Comparison of ENCODE assay signal across 10 cellular contexts in the genomic region with DNA sequence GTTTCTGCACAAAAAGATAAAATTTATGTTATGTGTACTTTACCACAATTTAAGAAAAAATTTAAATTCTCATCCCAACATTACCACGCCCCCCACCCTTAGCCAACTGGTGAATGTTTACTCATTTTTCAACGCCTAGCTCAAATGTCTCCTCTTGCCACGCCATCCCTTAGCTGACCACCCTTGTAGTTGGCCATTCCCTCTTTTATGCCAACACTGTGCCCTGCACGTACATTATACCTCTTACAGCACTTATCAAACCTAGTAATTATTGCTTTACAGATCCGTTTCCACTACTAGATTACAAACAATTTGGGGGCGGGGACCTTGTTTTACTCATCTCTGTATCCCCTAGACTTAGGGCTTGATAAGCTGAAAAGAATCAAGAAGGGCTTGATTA. TPM values are rescaled to one million over a fixed set of nuclear protein-coding genes. Genes with fewer than 3 reads are reported as not detected.
DNase-seq lines count a peak whose midpoint lies in the region; ATAC-seq, FAIRE-seq and TF ChIP-seq lines count a peak whose summit lies in the region.
"Had no signal": no experiment of that assay in that cellular context is flagged by ENCODE, and none has a peak within 500 bp of the region (broad histone marks: within the 10 kb centered on the region; RNA-seq: fewer than 3 reads in every experiment).

No MANE protein-coding gene starts in this region.

- peak; percentile 14 for DNase-seq in NCI-H748 (lab: John Stamatoyannopoulos, UW; ENCODE audit: unreplicated experiment)
- DNase-seq in NCI-H748 treated with DMSO at 0.1 percent for 48 hours (lab: John Stamatoyannopoulos, UW): no peak
- DNase-seq in PC-3: peak; percentile 16
- DNase-seq in H1 (ENCODE audit: low read depth in 1 of 2, low spot score in 2 of 2): no peak
- no peak for DNase-seq in osteocyte (ENCODE audit: extremely low spot score, unreplicated experiment)
- DNase-seq in NCI-H2029 (lab: John Stamatoyannopoulos, UW): no peak
- DNase-seq in head of caudate nucleus: no peak

- CTCF ChIA-PET in PC-3 (lab: Charles Lee) (interaction anchor here (0.5 kb wide), 1 partner anchor 172 kb away, joined by 6 read pairs; no protein-coding TSS in a partner anchor), H1 (lab: Charles Lee; ENCODE audit: partially characterized antibody) (no interaction called here)

- 13% methylated on average over 6 of the region's 6 CpGs; no CpG with 5 or more reads in 1 of the 2 experiments for whole genome bisulfite sequencing in H1 (ENCODE audit: extremely low coverage in 1 of 2, insufficient coverage in 1 of 2, insufficient read length in 1 of 2, insufficient replicate concordance in 2 of 2, low coverage in 1 of 2, low lambda C conversion rate in 2 of 2, missing lambda C conversion rate in 1 of 2), 2 experiments

- no peaks in the 10 kb centered on the region for H3K9me3 Mint-ChIP-seq in osteocyte (ENCODE audit: unreplicated experiment)

- H3K4me3 ChIP-seq in PC-3 (ENCODE audit: low read length) (peak overlapping the region; percentile 95), H1 (ENCODE audit: extremely low read depth in 1 of 4, insufficient read depth in 2 of 4, low read depth in 3 of 4, low read length in 4 of 4) (peak overlapping the region; percentile 69 to 84 (median 74))

- no peak overlapping the region for H3K4ac ChIP-seq in H1 (replicated peaks; ENCODE audit: insufficient read length, low read depth, low read length)

- intact Hi-C loops in PC-3 (cut with micrococcal nuclease): loop anchor here (5.0 to 10.0 kb wide), 3 partner anchors 36 to 53 kb away; partner anchors contain the start of genes PIN4 and RPS4X
- intact Hi-C loops in head of caudate nucleus (cut with DNase I): no loop called here

- H3K4me2 ChIP-seq in PC-3 (ENCODE audit: low read length) (peak overlapping the region; percentile 94), H1 (ENCODE audit: insufficient read depth in 1 of 2, low read depth in 2 of 2, low read length in 2 of 2) (peak overlapping the region; percentile 77 to 90)

- H4K20me1 ChIP-seq in PC-3 (ENCODE audit: low read length) (no peaks in the 10 kb centered on the region), H1 (replicated peaks in 1 of 2; ENCODE audit: control insufficient read depth in 1 of 2, insufficient read depth in 2 of 2, low read length in 2 of 2) (no peaks in the 10 kb centered on the region)

- no peak for TF ChIP-seq EP300 in H1 (IDR thresholded peaks at IDR 0.05; ENCODE audit: borderline replicate concordance in 1 of 2, low read depth in 2 of 2, low read length in 2 of 2)

- no peaks in the 10 kb centered on the region for H3K36me3 Mint-ChIP-seq in osteocyte (ENCODE audit: unreplicated experiment)

- H3K27me3 ChIP-seq in PC-3 (ENCODE audit: low read length) (no peaks in the 10 kb centered on the region), H1 (replicated peaks in 1 of 4; ENCODE audit: control insufficient read depth in 3 of 4, extremely low read depth in 1 of 4, insufficient read depth in 3 of 4, low read length in 3 of 4) (no peaks in the 10 kb centered on the region)

- peaks cover 17% of the 10 kb centered on the region for H3K4me1 Mint-ChIP-seq in osteocyte (ENCODE audit: unreplicated experiment)

- H3K36me3 ChIP-seq in PC-3 (ENCODE audit: low read depth, low read length) (0 out of 2 replicates have a peak, but pooled peaks cover 7% of the 10 kb centered on the region), H1 (ENCODE audit: control insufficient read depth in 2 of 4, insufficient read depth in 4 of 4, low read length in 3 of 4) (peaks cover 0 to 10% (median 2%) of the 10 kb centered on the region in 4 experiments; a peak in 3 of 8 replicates)

- TF ChIP-seq RAD21 in H1 (IDR thresholded peaks at IDR 0.05 in 1 of 2, conservative IDR thresholded peaks at IDR 0.05 in 1 of 2; ENCODE audit: low read depth in 2 of 2, low read length in 2 of 2): no peak

- H3K23ac ChIP-seq in H1 (ENCODE audit: insufficient read length): no peak overlapping the region

- H3K4me3 Mint-ChIP-seq in osteocyte (ENCODE audit: unreplicated experiment): peak overlapping the region; percentile 74

- H3K4me1 ChIP-seq in PC-3 (ENCODE audit: insufficient read depth, low read length) (peaks cover 29% of the 10 kb centered on the region), H1 (replicated peaks in 1 of 4; ENCODE audit: control insufficient read depth in 3 of 4, insufficient read depth in 4 of 4, low read length in 3 of 4) (no peaks in the 10 kb centered on the region; a peak in 1 of 7 replicates)

- H3K9ac ChIP-seq in PC-3 (ENCODE audit: low read length) (peak overlapping the region; percentile 86), H1 (replicated peaks in 1 of 4; ENCODE audit: extremely low read depth in 1 of 4, low read depth in 3 of 4, low read length in 3 of 4) (peak overlapping the region; percentile 9 to 76 (median 48))

- no peak for TF ChIP-seq POLR2A in H1 (IDR thresholded peaks at IDR 0.05; ENCODE audit: control extremely low read depth in 1 of 2, low read depth in 2 of 2, low read length in 2 of 2)

- no peak overlapping the region for H4K5ac ChIP-seq in H1 (ENCODE audit: insufficient read length, low read depth, low read length)

- TF ChIP-seq CTCF in PC-3 (conservative IDR thresholded peaks at IDR 0.05; ENCODE audit: low read depth, low read length) (no peak), H1 (IDR thresholded peaks at IDR 0.05; ENCODE audit: control extremely low read depth in 1 of 3, insufficient read depth in 1 of 3, low read depth in 1 of 3, low read length in 3 of 3) (no peak), osteocyte (IDR thresholded peaks at IDR 0.05) (no peak)

- H2AK5ac ChIP-seq in H1 (ENCODE audit: low read depth, low read length): no peak overlapping the region

- no peak overlapping the region for H2BK5ac ChIP-seq in H1 (ENCODE audit: low read depth, low read length)

- H2BK20ac ChIP-seq in H1 (ENCODE audit: low read length): no peak overlapping the region

- H3K56ac ChIP-seq in H1 (replicated peaks; ENCODE audit: insufficient read length, low read depth, low read length): no peak overlapping the region

- no peak for FAIRE-seq in H1 (lab: Jason Lieb, UNC)
- FAIRE-seq: A204.1 had no signal

- H2BK120ac ChIP-seq in H1 (replicated peaks; ENCODE audit: low read depth, low read length): no peak overlapping the region

- H3K27ac ChIP-seq in PC-3 (ENCODE audit: low read length) (peak overlapping the region; percentile 77), H1 (ENCODE audit: low read depth, low read length) (no peak overlapping the region)

- H4K91ac ChIP-seq in H1 (replicated peaks; ENCODE audit: insufficient read length, low read length): no peak overlapping the region

- ATAC-seq in PC-3 (peak; percentile 14), GM18498 (IDR thresholded peaks at IDR 0.05; ENCODE audit: unreplicated experiment) (no peak)

- H3K79me1 ChIP-seq in H1 (ENCODE audit: low read depth, low read length): no peaks in the 10 kb centered on the region

- no peak overlapping the region for H2BK15ac ChIP-seq in H1 (ENCODE audit: low read length)

- H3K23me2 ChIP-seq in H1 (ENCODE audit: low read depth, low read length): peaks cover 2% of the 10 kb centered on the region; the same call in 1 of the 2 replicates

- peaks cover 45% of the 10 kb centered on the region for H3K79me2 ChIP-seq in PC-3 (ENCODE audit: low read length)
- H3K79me2 ChIP-seq in H1 (ENCODE audit: control insufficient read depth in 1 of 2, insufficient read depth in 2 of 2, low read length in 2 of 2): peaks cover 0 to 22% of the 10 kb centered on the region in 2 experiments; a peak in 2 of 4 replicates

- POLR2A ChIA-PET in PC-3 (lab: Charles Lee; ENCODE audit: unreplicated experiment) (interaction anchor here (0.6 to 1.0 kb wide), 3 partner anchors 36 to 208 kb away, joined by 3 to 4 read pairs (median 3); partner anchors contain the start of gene PIN4), H1 (lab: Charles Lee; ENCODE audit: partially characterized antibody) (interaction anchor here (0.8 to 2.0 kb wide), 19 partner anchors 9 to 220 kb away, joined by 3 to 12 read pairs (median 4); partner anchors contain the start of genes PIN4 and RPS4X)

- H3K27ac Mint-ChIP-seq in osteocyte (ENCODE audit: unreplicated experiment): no peak overlapping the region

- no peaks in the 10 kb centered on the region for H3K9me2 ChIP-seq in PC-3 (replicated peaks; ENCODE audit: low read length)

- no peak overlapping the region for H2BK12ac ChIP-seq in H1 (ENCODE audit: low read depth, low read length)

- no peaks in the 10 kb centered on the region for H3K27me3 Mint-ChIP-seq in osteocyte (ENCODE audit: unreplicated experiment)

- H3K18ac ChIP-seq in H1 (ENCODE audit: extremely low read depth, low read length): no peak overlapping the region

- no peaks in the 10 kb centered on the region for H3F3A ChIP-seq in PC-3 (ENCODE audit: low read length, unreplicated experiment)

- no peak overlapping the region for H3K14ac ChIP-seq in H1 (ENCODE audit: insufficient read length)

- H2AFZ ChIP-seq in PC-3 (ENCODE audit: low read length) (peak overlapping the region; percentile 83), H1 (ENCODE audit: low read length) (no peak overlapping the region)

- H3K9me3 ChIP-seq in PC-3 (ENCODE audit: low read length): no peaks in the 10 kb centered on the region
- no peaks in the 10 kb centered on the region for H3K9me3 ChIP-seq in H1 (ENCODE audit: insufficient read depth in 2 of 2, low read depth in 1 of 2, low read length in 1 of 2)

- BruUV-seq in PC-3 (replicated peaks; lab: Mats Ljungman, UMichigan): no TSS peak

- no peak overlapping the region for H4K8ac ChIP-seq in H1 (ENCODE audit: extremely low read depth, insufficient read depth, low read length)

RNA-seq across cellular contexts. Expression of gene ERCC6L, which starts 0.6 kb away (rescaled TPM):
- total RNA-seq in PC-3 (2014; rRNA removed): 13.0 and 14.6 TPM in 2 replicates
- 23.9 and 24.7 TPM in 2 replicates for total RNA-seq in H1 (2021; fragmentation: NEBNext Ultra II Directional; extraction: Animal tissue kit (Norgen Biotek cat#: 25700))
- polyA plus RNA-seq in H1 (2011; rRNA removed): 2.0 and 4.0 TPM in 2 replicates
- 6.0 TPM for polyA plus RNA-seq in H1 (2011; cell fraction: cytosol; rRNA removed)
- polyA plus RNA-seq in H1 (2011; cell fraction: nucleus; rRNA removed): 2.7 TPM
- polyA plus RNA-seq in H1 (2012, experiment 1 of 2): 9.3 to 17.4 TPM (median 11.9 TPM) in 4 replicates
- polyA plus RNA-seq in H1 (2012, experiment 2 of 2): 0.98 TPM
- polyA plus RNA-seq in H1 (2013, experiment 1 of 2): 12.8 TPM
- 11.8 TPM for polyA plus RNA-seq in H1 (2013, experiment 2 of 2)
- polyA minus RNA-seq in H1 (2011; rRNA and poly(A)+ RNA removed): 11.1 and 15.9 TPM in 2 replicates
- 8.0 TPM for polyA minus RNA-seq in H1 (2011; cell fraction: cytosol; rRNA and poly(A)+ RNA removed)
- 16.7 TPM for polyA minus RNA-seq in H1 (2011; cell fraction: nucleus; rRNA and poly(A)+ RNA removed)
- total RNA-seq in osteocyte: 1.1 and 1.3 TPM in 2 replicates
- total RNA-seq: mesenteric fat pad had no signal

RNA-seq across cellular contexts. Expression of gene RPS4X, which starts 38.9 kb away (rescaled TPM):
- total RNA-seq in PC-3 (2014; rRNA removed) (617 and 780 TPM in 2 replicates), osteocyte (1,562 and 1,587 TPM in 2 replicates)
- 990 and 1,017 TPM in 2 replicates for total RNA-seq in H1 (2021; fragmentation: NEBNext Ultra II Directional; extraction: Animal tissue kit (Norgen Biotek cat#: 25700))
- polyA plus RNA-seq in H1 (2011; rRNA removed): 767 and 1,330 TPM in 2 replicates
- 1,391 TPM for polyA plus RNA-seq in H1 (2011; cell fraction: cytosol; rRNA removed)
- polyA plus RNA-seq in H1 (2011; cell fraction: nucleus; rRNA removed): 497 TPM
- 1,252 to 1,480 TPM (median 1,335 TPM) in 4 replicates for polyA plus RNA-seq in H1 (2012, experiment 1 of 2)
- polyA plus RNA-seq in H1 (2012, experiment 2 of 2): 391 TPM
- polyA plus RNA-seq in H1 (2013, experiment 1 of 2): 844 TPM
- polyA plus RNA-seq in H1 (2013, experiment 2 of 2): 856 TPM
- 769 and 932 TPM in 2 replicates for polyA minus RNA-seq in H1 (2011; rRNA and poly(A)+ RNA removed)
- 304 TPM for polyA minus RNA-seq in H1 (2011; cell fraction: cytosol; rRNA and poly(A)+ RNA removed)
- 296 TPM for polyA minus RNA-seq in H1 (2011; cell fraction: nucleus; rRNA and poly(A)+ RNA removed)

RNA-seq across cellular contexts. Expression of gene PIN4, which starts 56.6 kb away (rescaled TPM):
- total RNA-seq in PC-3 (2014; rRNA removed) (30.0 and 44.1 TPM in 2 replicates), osteocyte (10.9 and 12.1 TPM in 2 replicates)
- total RNA-seq in H1 (2021; fragmentation: NEBNext Ultra II Directional; extraction: Animal tissue kit (Norgen Biotek cat#: 25700)): 9.4 and 11.7 TPM in 2 replicates
- polyA plus RNA-seq in H1 (2011; rRNA removed): 2.6 and 4.8 TPM in 2 replicates
- 19.3 TPM for polyA plus RNA-seq in H1 (2011; cell fraction: cytosol; rRNA removed)
- polyA plus RNA-seq in H1 (2011; cell fraction: nucleus; rRNA removed): 1.8 TPM
- polyA plus RNA-seq in H1 (2012, experiment 1 of 2): 20.7 to 45.6 TPM (median 28.5 TPM) in 4 replicates
- polyA plus RNA-seq in H1 (2012, experiment 2 of 2): 5.4 TPM
- polyA plus RNA-seq in H1 (2013, experiment 1 of 2): 27.9 TPM
- polyA plus RNA-seq in H1 (2013, experiment 2 of 2): 28.3 TPM
- 0.95 and 1.9 TPM in 2 replicates for polyA minus RNA-seq in H1 (2011; rRNA and poly(A)+ RNA removed)
- polyA minus RNA-seq in H1 (2011; cell fraction: cytosol; rRNA and poly(A)+ RNA removed): 3.4 TPM
- polyA minus RNA-seq in H1 (2011; cell fraction: nucleus; rRNA and poly(A)+ RNA removed): 3.9 TPM

Comparison
In these comparisons a context has a peak if more than half of its experiments do, and no peak if none do; other contexts are left out.
1. DNase-seq: peak in NCI-H748 (single experiment) and PC-3 (single experiment); none in NCI-H748 treated with DMSO at 0.1 percent for 48 hours (single experiment), H1 (0 of 2), osteocyte (single experiment), NCI-H2029 (single experiment) and head of caudate nucleus (0 of 42).